18 cellular contexts compared by ENCODE assay signal in genomic region chr9:124353166-124353768, GRCh38.
DNase-seq lines count a peak whose midpoint lies in the region; ATAC-seq, FAIRE-seq and TF ChIP-seq lines count a peak whose summit lies in the region.
"Had no signal": no experiment of that assay in that cellular context is flagged by ENCODE, and none has a peak within 500 bp of the region (broad histone marks: within the 10 kb centered on the region; RNA-seq: fewer than 3 reads in every experiment).

No MANE protein-coding gene starts in this region.

- no peak overlapping the region for H3K4me3 Mint-ChIP-seq in activated naive CD8-positive, alpha-beta T cell treated with anti-CD3 and anti-CD28 coated beads, Interleukin-2, amount 50 U/mL, for 24 hours
- no peak overlapping the region for H3K4me3 Mint-ChIP-seq in stimulated activated memory B cell treated with anti-CD40 and anti-IgM and Interleukin-4, amounts not matched to agents 10 μg/mL and 1 μg/mL and 100 μg/mL, for 72 hours
- no peak overlapping the region for H3K4me3 Mint-ChIP-seq in activated CD8-positive, alpha-beta T cell treated with anti-CD3 and anti-CD28 coated beads for 36 hours
- H3K4me3 Mint-ChIP-seq: activated CD4-positive, alpha-beta T cell treated with anti-CD3 and anti-CD28 coated beads, Interleukin-2, amount 10 ng/mL, durations not matched to agents 24 days and 14 days; activated naive CD4-positive, alpha-beta T cell treated with anti-CD3 and anti-CD28 coated beads for 36 hours had no signal

- H3K36me3 Mint-ChIP-seq in activated naive CD8-positive, alpha-beta T cell treated with anti-CD3 and anti-CD28 coated beads, Interleukin-2, amount 50 U/mL, for 24 hours (ENCODE audit: low read depth), result peaks cover 37% of the 10 kb centered on the region
- peaks cover 59% of the 10 kb centered on the region for H3K36me3 Mint-ChIP-seq in stimulated activated memory B cell treated with anti-CD40 and anti-IgM and Interleukin-4, amounts not matched to agents 10 μg/mL and 1 μg/mL and 100 μg/mL, for 72 hours
- peaks cover 25% of the 10 kb centered on the region for H3K36me3 Mint-ChIP-seq in activated CD8-positive, alpha-beta T cell treated with anti-CD3 and anti-CD28 coated beads for 36 hours (ENCODE audit: low read depth)

- peaks cover 12% of the 10 kb centered on the region for H3K4me1 Mint-ChIP-seq in activated naive CD8-positive, alpha-beta T cell treated with anti-CD3 and anti-CD28 coated beads, Interleukin-2, amount 50 U/mL, for 24 hours
- H3K4me1 Mint-ChIP-seq in stimulated activated memory B cell treated with anti-CD40 and anti-IgM and Interleukin-4, amounts not matched to agents 10 μg/mL and 1 μg/mL and 100 μg/mL, for 72 hours, result peaks cover 12% of the 10 kb centered on the region
- peaks cover 10% of the 10 kb centered on the region for H3K4me1 Mint-ChIP-seq in activated CD8-positive, alpha-beta T cell treated with anti-CD3 and anti-CD28 coated beads for 36 hours (ENCODE audit: low read depth)

- H3K4me1 ChIP-seq in kidney (ENCODE audit: control insufficient read depth in 1 of 2, insufficient read depth in 1 of 2, low read depth in 1 of 2, low read length in 2 of 2) (peaks cover 0 to 4% of the 10 kb centered on the region in 2 donors), esophagus squamous epithelium (peaks cover 0 to 6% (median 0%) of the 10 kb centered on the region in 3 donors)

- H3K9me3 ChIP-seq in kidney (ENCODE audit: control insufficient read depth in 1 of 2, low read length in 2 of 2), result no peaks in the 10 kb centered on the region
- H3K9me3 ChIP-seq in esophagus squamous epithelium, result no peaks in the 10 kb centered on the region
- H3K9me3 ChIP-seq: transverse colon had no signal

- peak; percentile 27 for DNase-seq in activated effector memory CD4-positive, alpha-beta T cell treated with anti-CD3 and anti-CD28 coated beads, Interleukin-2, amount 50 U/mL, for 16 hours
- DNase-seq in activated effector memory CD4-positive, alpha-beta T cell treated with Interleukin-2 at 50 U/mL for 16 hours, result no peak
- DNase-seq in activated naive CD8-positive, alpha-beta T cell treated with anti-CD3 and anti-CD28 coated beads, Interleukin-2, amount 50 U/mL, for 24 hours, result no peak
- DNase-seq in kidney, result peak; percentile 29
- no peak for DNase-seq in esophagus squamous epithelium (lab: John Stamatoyannopoulos, UW)
- DNase-seq in activated CD8-positive, alpha-beta T cell treated with anti-CD3 and anti-CD28 coated beads for 36 hours, result no peak
- DNase-seq: activated CD4-positive, alpha-beta T cell treated with anti-CD3 and anti-CD28 coated beads, Interleukin-2, amount 10 ng/mL, durations not matched to agents 24 days and 14 days; activated naive CD4-positive, alpha-beta T cell treated with anti-CD3 and anti-CD28 coated beads for 36 hours; left ventricle myocardium superior; NCI-H187; NK-92 treated with Interleukin-12 subunit alpha and Interleukin-12 subunit beta, amount 100 ng/mL, for 24 hours; RPMI8226; transverse colon had no signal

- H3K9ac ChIP-seq in kidney (ENCODE audit: low read length in 2 of 2), result no peak overlapping the region

- POLR2A ChIA-PET in activated CD8-positive, alpha-beta T cell treated with anti-CD3 and anti-CD28 coated beads for 36 hours (lab: Charles Lee), result no interaction called here

- 95 to 98% methylated on average over 6 of the region's 7 CpGs for WGBS in esophagus squamous epithelium, 2 donors

- ATAC-seq in activated naive CD8-positive, alpha-beta T cell treated with anti-CD3 and anti-CD28 coated beads, Interleukin-2, amount 50 U/mL, for 24 hours, result no peak
- ATAC-seq in stimulated activated memory B cell treated with anti-CD40 and anti-IgM and Interleukin-4, amounts not matched to agents 10 μg/mL and 1 μg/mL and 100 μg/mL, for 72 hours, result no peak
- ATAC-seq in HG03175 (IDR thresholded peaks at IDR 0.05; ENCODE audit: unreplicated experiment), result no peak
- no peak for ATAC-seq in activated CD8-positive, alpha-beta T cell treated with anti-CD3 and anti-CD28 coated beads for 36 hours
- ATAC-seq: esophagus mucosa, left ventricle myocardium superior had no signal

- H3K36me3 ChIP-seq in kidney (ENCODE audit: control insufficient read depth in 1 of 2, insufficient read depth in 2 of 2, low read length in 2 of 2), result peaks cover 29 to 45% of the 10 kb centered on the region in 2 donors
- H3K36me3 ChIP-seq in esophagus squamous epithelium, result peaks cover 34 to 87% (median 49%) of the 10 kb centered on the region in 3 donors

- FAIRE-seq in kidney (lab: Jason Lieb, UNC), result no peak
- FAIRE-seq: TTC549 had no signal

- H3K27ac Mint-ChIP-seq in activated naive CD8-positive, alpha-beta T cell treated with anti-CD3 and anti-CD28 coated beads, Interleukin-2, amount 50 U/mL, for 24 hours, result peak overlapping the region; percentile 61
- peak overlapping the region; percentile 40 for H3K27ac Mint-ChIP-seq in stimulated activated memory B cell treated with anti-CD40 and anti-IgM and Interleukin-4, amounts not matched to agents 10 μg/mL and 1 μg/mL and 100 μg/mL, for 72 hours
- H3K27ac Mint-ChIP-seq in activated CD8-positive, alpha-beta T cell treated with anti-CD3 and anti-CD28 coated beads for 36 hours, result no peak overlapping the region
- H3K27ac Mint-ChIP-seq: activated CD4-positive, alpha-beta T cell treated with anti-CD3 and anti-CD28 coated beads, Interleukin-2, amount 10 ng/mL, durations not matched to agents 24 days and 14 days; activated naive CD4-positive, alpha-beta T cell treated with anti-CD3 and anti-CD28 coated beads for 36 hours had no signal

- intact Hi-C loops in kidney (cut with DNase I), result no loop called here
- intact Hi-C loops in esophagus squamous epithelium (cut with DNase I), result no loop called here
- intact Hi-C loops in activated CD8-positive, alpha-beta T cell treated with anti-CD3 and anti-CD28 coated beads for 36 hours (cut with micrococcal nuclease), result no loop called here

- H3K27me3 Mint-ChIP-seq in activated naive CD8-positive, alpha-beta T cell treated with anti-CD3 and anti-CD28 coated beads, Interleukin-2, amount 50 U/mL, for 24 hours, result no peaks in the 10 kb centered on the region
- no peaks in the 10 kb centered on the region for H3K27me3 Mint-ChIP-seq in stimulated activated memory B cell treated with anti-CD40 and anti-IgM and Interleukin-4, amounts not matched to agents 10 μg/mL and 1 μg/mL and 100 μg/mL, for 72 hours
- H3K27me3 Mint-ChIP-seq in activated CD8-positive, alpha-beta T cell treated with anti-CD3 and anti-CD28 coated beads for 36 hours, result no peaks in the 10 kb centered on the region
- H3K27me3 Mint-ChIP-seq: activated CD4-positive, alpha-beta T cell treated with anti-CD3 and anti-CD28 coated beads, Interleukin-2, amount 10 ng/mL, durations not matched to agents 24 days and 14 days had no signal

- no peak for TF ChIP-seq POLR2A in esophagus squamous epithelium (IDR thresholded peaks at IDR 0.05)

- no peak for TF ChIP-seq CTCF in kidney (IDR thresholded peaks at IDR 0.05; ENCODE audit: borderline replicate concordance, extremely low read depth, insufficient read depth)
- TF ChIP-seq CTCF in esophagus squamous epithelium (IDR thresholded peaks at IDR 0.05), result no peak
- no peak for TF ChIP-seq CTCF in activated CD8-positive, alpha-beta T cell treated with anti-CD3 and anti-CD28 coated beads for 36 hours (IDR thresholded peaks at IDR 0.05)

- no peaks in the 10 kb centered on the region for H3K27me3 ChIP-seq in esophagus squamous epithelium
- H3K27me3 ChIP-seq: transverse colon had no signal

- CTCF ChIA-PET in activated CD8-positive, alpha-beta T cell treated with anti-CD3 and anti-CD28 coated beads for 36 hours (lab: Charles Lee), result interaction anchor here (0.6 kb wide), 1 partner anchor 556 kb away, joined by 3 read pairs; no protein-coding TSS in a partner anchor

- H3K9me3 Mint-ChIP-seq in activated naive CD8-positive, alpha-beta T cell treated with anti-CD3 and anti-CD28 coated beads, Interleukin-2, amount 50 U/mL, for 24 hours, result no peaks in the 10 kb centered on the region
- H3K9me3 Mint-ChIP-seq in stimulated activated memory B cell treated with anti-CD40 and anti-IgM and Interleukin-4, amounts not matched to agents 10 μg/mL and 1 μg/mL and 100 μg/mL, for 72 hours, result no peaks in the 10 kb centered on the region
- H3K9me3 Mint-ChIP-seq in activated CD8-positive, alpha-beta T cell treated with anti-CD3 and anti-CD28 coated beads for 36 hours, result no peaks in the 10 kb centered on the region
- H3K9me3 Mint-ChIP-seq: activated CD4-positive, alpha-beta T cell treated with anti-CD3 and anti-CD28 coated beads, Interleukin-2, amount 10 ng/mL, durations not matched to agents 24 days and 14 days; activated naive CD4-positive, alpha-beta T cell treated with anti-CD3 and anti-CD28 coated beads for 36 hours had no signal

- no peak overlapping the region for H3K4me3 ChIP-seq in kidney (ENCODE audit: low read length in 2 of 2)
- H3K4me3 ChIP-seq in esophagus squamous epithelium, result no peak overlapping the region
- H3K4me3 ChIP-seq: transverse colon had no signal

- H3K27ac ChIP-seq in kidney (ENCODE audit: low read depth in 2 of 2, low read length in 2 of 2) (no peak overlapping the region), esophagus squamous epithelium (peak overlapping the region in 1 of 4 donors; percentile 6)
- H3K27ac ChIP-seq: C4-2B, transverse colon had no signal

Comparison
In these comparisons a context has a peak if more than half of its experiments do, and no peak if none do; other contexts are left out.
1. DNase-seq: peak in activated effector memory CD4-positive, alpha-beta T cell treated with anti-CD3 and anti-CD28 coated beads, Interleukin-2, amount 50 U/mL, for 16 hours (single experiment) and kidney (single experiment); none in activated effector memory CD4-positive, alpha-beta T cell treated with Interleukin-2 at 50 U/mL for 16 hours (single experiment), activated naive CD8-positive, alpha-beta T cell treated with anti-CD3 and anti-CD28 coated beads, Interleukin-2, amount 50 U/mL, for 24 hours (single experiment), esophagus squamous epithelium (single experiment) and activated CD8-positive, alpha-beta T cell treated with anti-CD3 and anti-CD28 coated beads for 36 hours (single experiment).